In the genomic region with DNA sequence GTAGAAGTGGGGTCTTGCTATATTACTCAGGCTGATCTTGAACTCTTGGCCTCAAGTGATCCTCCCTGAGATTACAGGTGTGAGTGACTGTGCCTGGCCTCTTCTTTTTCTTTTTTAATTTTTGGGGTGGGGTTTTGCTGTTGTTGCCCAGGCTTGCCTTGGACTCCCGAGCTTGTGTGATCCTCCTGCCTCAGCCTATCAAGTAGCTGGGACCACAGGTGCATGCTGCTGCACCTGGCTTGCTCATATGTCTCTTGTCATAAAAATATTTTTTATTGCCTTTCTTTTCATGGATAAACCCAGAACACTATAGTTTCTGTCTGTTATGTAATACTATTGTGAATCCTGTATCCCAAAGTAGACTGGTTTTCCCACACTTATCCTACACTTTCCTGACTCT, we compare ENCODE assay signal across 24 cellular contexts. TPM values are rescaled to one million over a fixed set of nuclear protein-coding genes. Genes with fewer than 3 reads are reported as not detected.
DNase-seq lines count a peak whose midpoint lies in the region; ATAC-seq, FAIRE-seq and TF ChIP-seq lines count a peak whose summit lies in the region.
"Had no signal": no experiment of that assay in that cellular context is flagged by ENCODE, and none has a peak within 500 bp of the region (broad histone marks: within the 10 kb centered on the region; RNA-seq: fewer than 3 reads in every experiment).

No MANE protein-coding gene starts in this region.

- peak overlapping the region; percentile 57; the same call in 1 of the 2 replicates for H3K27ac Mint-ChIP-seq in WTC11
- no peak overlapping the region for H3K27ac Mint-ChIP-seq in Caco-2 (ENCODE audit: unreplicated experiment)
- H3K27ac Mint-ChIP-seq: B cell, CD14-positive monocyte had no signal

- TF ChIP-seq CTCF in WTC11 (IDR thresholded peaks at IDR 0.05), result no peak
- no peak for TF ChIP-seq CTCF in Caco-2 (IDR thresholded peaks at IDR 0.05; ENCODE audit: insufficient read depth in 1 of 2, low read depth in 1 of 2, low read length in 1 of 2, severe bottlenecking in 1 of 2, unreplicated experiment in 1 of 2)

- H3K27me3 Mint-ChIP-seq in WTC11 (ENCODE audit: low read depth) (no peaks in the 10 kb centered on the region), Caco-2 (ENCODE audit: insufficient read depth, unreplicated experiment) (no peaks in the 10 kb centered on the region)
- H3K27me3 Mint-ChIP-seq: B cell had no signal

- POLR2A ChIA-PET in WTC11 (lab: Charles Lee), result interaction anchor here (0.6 kb wide), 1 partner anchor 47 kb away, joined by 4 read pairs; no protein-coding TSS in a partner anchor
- POLR2A ChIA-PET in Caco-2 (lab: Charles Lee), result no interaction called here

- ATAC-seq in WTC11 (no peak), left colon (peak; percentile 41), left cardiac atrium (no peak)
- ATAC-seq: A549, GM12878 had no signal

- H3K4me3 ChIP-seq in Caco-2 (ENCODE audit: low read depth, low read length), result no peak overlapping the region
- H3K4me3 ChIP-seq: A549, GM12878, MG63, SK-N-MC had no signal

- no peaks in the 10 kb centered on the region for H3K27me3 ChIP-seq in Caco-2 (replicated peaks; ENCODE audit: control insufficient read depth, insufficient read depth, low read length)
- H3K27me3 ChIP-seq: MG63 had no signal

- DNase-seq in NCI-H748 (lab: John Stamatoyannopoulos, UW; ENCODE audit: unreplicated experiment) (peak; percentile 6), NCI-H748 treated with DMSO at 0.1 percent for 48 hours (lab: John Stamatoyannopoulos, UW) (no peak), NCI-H187 treated with DMSO at 0.1 percent for 48 hours (lab: John Stamatoyannopoulos, UW) (peak; percentile 74), WTC11 (ENCODE audit: low spot score) (no peak), left colon (no peak), left cardiac atrium (no peak), Caco-2 (no peak), GM12891 (ENCODE audit: insufficient read length, low spot score) (no peak)
- DNase-seq: DND-41; H7; Kasumi-1; MG63; NCI-H1694; NCI-H2107; NCI-H526 treated with DMSO at 0.1 percent for 48 hours; NK-92 treated with Interleukin-12 subunit alpha and Interleukin-12 subunit beta, amount 100 ng/mL, for 24 hours; SHP77 treated with DMSO at 0.1 percent for 48 hours; SW 1271 had no signal

- no peaks in the 10 kb centered on the region; the same call in 1 of the 2 replicates for H3K36me3 ChIP-seq in Caco-2 (ENCODE audit: control insufficient read depth, insufficient read depth, low read length)

- peaks cover 40% of the 10 kb centered on the region for H3K36me3 Mint-ChIP-seq in WTC11
- H3K36me3 Mint-ChIP-seq in Caco-2 (ENCODE audit: insufficient read depth, unreplicated experiment), result peaks cover 20% of the 10 kb centered on the region

- H3K4me3 Mint-ChIP-seq in WTC11, result no peak overlapping the region
- H3K4me3 Mint-ChIP-seq in Caco-2 (ENCODE audit: unreplicated experiment), result no peak overlapping the region
- H3K4me3 Mint-ChIP-seq: B cell, CD14-positive monocyte had no signal

- no peaks in the 10 kb centered on the region for H3K9me3 ChIP-seq in Caco-2
- H3K9me3 ChIP-seq: A549, MG63 had no signal

- CTCF ChIA-PET in WTC11 (lab: Charles Lee) (no interaction called here), Caco-2 (lab: Charles Lee) (no interaction called here)

- no peaks in the 10 kb centered on the region for H3K4me1 Mint-ChIP-seq in WTC11
- H3K4me1 Mint-ChIP-seq in Caco-2 (ENCODE audit: low read depth, unreplicated experiment), result no peaks in the 10 kb centered on the region
- H3K4me1 Mint-ChIP-seq: B cell, CD14-positive monocyte had no signal

- H3K9me3 Mint-ChIP-seq in WTC11 (peaks cover 5% of the 10 kb centered on the region), Caco-2 (ENCODE audit: unreplicated experiment) (no peaks in the 10 kb centered on the region)

- no peak for FAIRE-seq in GM12891 (lab: Jason Lieb, UNC)
- FAIRE-seq: A549, D721Med, GM12878 had no signal

- no peak for TF ChIP-seq POLR2A in GM12891 (IDR thresholded peaks at IDR 0.05; ENCODE audit: low read depth, low read length)

- H3K4me1 ChIP-seq in Caco-2, result no peaks in the 10 kb centered on the region
- H3K4me1 ChIP-seq: A549 had no signal

- BruUV-seq in Caco-2 (replicated peaks; lab: Mats Ljungman, UMichigan), result no TSS peak

- intact Hi-C loops in left colon (cut with DNase I, micrococcal nuclease) (no loop called here), left cardiac atrium (cut with DNase I) (no loop called here), Caco-2 (cut with micrococcal nuclease; ENCODE audit: unreplicated experiment) (no loop called here)

TF ChIP-seq in WTC11, 78 proteins besides CTCF, POLR2A, EP300 and RAD21:
- TF ChIP-seq ETV6 (CRISPR knock-in tag; IDR thresholded peaks at IDR 0.05) (no peak), TEAD1 (CRISPR knock-in tag; IDR thresholded peaks at IDR 0.05) (no peak), ZNF317 (CRISPR knock-in tag; IDR thresholded peaks at IDR 0.05; ENCODE audit: borderline replicate concordance, low read depth) (no peak), NFE2L1 (CRISPR knock-in tag; IDR thresholded peaks at IDR 0.05) (no peak), FOXP1 (CRISPR knock-in tag; IDR thresholded peaks at IDR 0.05; ENCODE audit: borderline replicate concordance) (no peak)
- TF ChIP-seq, protein P1, sequence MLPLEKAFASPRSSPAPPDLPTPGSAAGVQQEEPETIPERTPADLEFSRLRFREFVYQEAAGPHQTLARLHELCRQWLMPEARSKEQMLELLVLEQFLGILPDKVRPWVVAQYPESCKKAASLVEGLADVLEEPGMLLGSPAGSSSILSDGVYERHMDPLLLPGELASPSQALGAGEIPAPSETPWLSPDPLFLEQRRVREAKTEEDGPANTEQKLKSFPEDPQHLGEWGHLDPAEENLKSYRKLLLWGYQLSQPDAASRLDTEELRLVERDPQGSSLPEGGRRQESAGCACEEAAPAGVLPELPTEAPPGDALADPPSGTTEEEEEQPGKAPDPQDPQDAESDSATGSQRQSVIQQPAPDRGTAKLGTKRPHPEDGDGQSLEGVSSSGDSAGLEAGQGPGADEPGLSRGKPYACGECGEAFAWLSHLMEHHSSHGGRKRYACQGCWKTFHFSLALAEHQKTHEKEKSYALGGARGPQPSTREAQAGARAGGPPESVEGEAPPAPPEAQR (CRISPR knock-in tag; IDR thresholded peaks at IDR 0.05), result no peak
- TF ChIP-seq, protein P2, sequence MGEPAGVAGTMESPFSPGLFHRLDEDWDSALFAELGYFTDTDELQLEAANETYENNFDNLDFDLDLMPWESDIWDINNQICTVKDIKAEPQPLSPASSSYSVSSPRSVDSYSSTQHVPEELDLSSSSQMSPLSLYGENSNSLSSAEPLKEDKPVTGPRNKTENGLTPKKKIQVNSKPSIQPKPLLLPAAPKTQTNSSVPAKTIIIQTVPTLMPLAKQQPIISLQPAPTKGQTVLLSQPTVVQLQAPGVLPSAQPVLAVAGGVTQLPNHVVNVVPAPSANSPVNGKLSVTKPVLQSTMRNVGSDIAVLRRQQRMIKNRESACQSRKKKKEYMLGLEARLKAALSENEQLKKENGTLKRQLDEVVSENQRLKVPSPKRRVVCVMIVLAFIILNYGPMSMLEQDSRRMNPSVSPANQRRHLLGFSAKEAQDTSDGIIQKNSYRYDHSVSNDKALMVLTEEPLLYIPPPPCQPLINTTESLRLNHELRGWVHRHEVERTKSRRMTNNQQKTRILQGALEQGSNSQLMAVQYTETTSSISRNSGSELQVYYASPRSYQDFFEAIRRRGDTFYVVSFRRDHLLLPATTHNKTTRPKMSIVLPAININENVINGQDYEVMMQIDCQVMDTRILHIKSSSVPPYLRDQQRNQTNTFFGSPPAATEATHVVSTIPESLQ (CRISPR knock-in tag; IDR thresholded peaks at IDR 0.05), result no peak

TF ChIP-seq in GM12891, 5 proteins besides CTCF, POLR2A, EP300 and RAD21:
- TF ChIP-seq TAF1 (IDR thresholded peaks at IDR 0.05; ENCODE audit: low read depth, low read length) (no peak), POU2F2 (IDR thresholded peaks at IDR 0.05; ENCODE audit: low read depth, low read length) (no peak), PAX5 (IDR thresholded peaks at IDR 0.05; ENCODE audit: insufficient read depth, low read length, severe bottlenecking) (no peak), SPI1 (IDR thresholded peaks at IDR 0.05; ENCODE audit: low read depth, low read length) (no peak), POLR2AphosphoS5 (IDR thresholded peaks at IDR 0.05; ENCODE audit: low read depth, low read length) (no peak)

RNA-seq across cellular contexts. Expression of gene SCYL2, which starts 26.0 kb away (rescaled TPM):
- 33.4 to 37.1 TPM (median 33.8 TPM) in 3 replicates for total RNA-seq in WTC11 (2021)
- total RNA-seq in left colon, result 10 to 100 TPM; 65.7 to 66.0 TPM
- total RNA-seq in left cardiac atrium, result 10 to 100 TPM; 25.4 to 30.3 TPM
- 49.5 and 55.2 TPM in 2 replicates for total RNA-seq in Caco-2 (2022)
- polyA plus RNA-seq in GM12891 (2012; ENCODE audit: low read depth, missing spikeins), result 12.4 TPM

RNA-seq across cellular contexts. Expression of gene DEPDC4, which starts 26.1 kb away (rescaled TPM):
- total RNA-seq in WTC11 (2021) (4.4 to 5.5 TPM (median 5.5 TPM) in 3 replicates), left colon (1 to 10 TPM; 1.7 to 3.0 TPM), left cardiac atrium (under 1 TPM; 0.53 to 0.55 TPM), Caco-2 (2022) (3.9 and 4.9 TPM in 2 replicates)
- polyA plus RNA-seq in GM12891 (2012; ENCODE audit: low read depth, missing spikeins), result 1.9 TPM

Comparison
In these comparisons a context has a peak if more than half of its experiments do, and no peak if none do; other contexts are left out.
1. DNase-seq: peak in NCI-H748 (single experiment) and NCI-H187 treated with DMSO at 0.1 percent for 48 hours (single experiment); none in NCI-H748 treated with DMSO at 0.1 percent for 48 hours (single experiment), WTC11 (single experiment), left colon (0 of 2), left cardiac atrium (single experiment), Caco-2 (0 of 2) and GM12891 (single experiment).